In the genomic region with DNA sequence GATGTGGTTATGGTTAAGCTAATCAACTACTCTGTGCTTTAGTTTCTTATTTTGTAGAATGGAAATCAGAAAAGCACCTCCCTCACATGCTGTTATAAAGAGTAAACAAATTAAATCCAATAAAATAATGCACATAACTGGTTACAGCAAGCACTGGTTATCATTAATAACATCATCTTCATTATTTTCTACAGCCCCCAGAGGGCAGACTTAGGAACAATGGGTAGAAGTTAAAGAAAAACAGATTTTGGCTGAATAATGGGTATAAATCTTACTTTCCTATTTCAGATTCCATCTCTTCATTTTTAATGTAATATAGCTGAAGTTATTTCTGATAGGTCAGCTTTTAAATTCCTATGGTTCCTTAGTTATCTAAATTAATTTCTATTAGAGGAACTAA, we compare ENCODE assay signal across 1 cellular context.
A peak's percentile ranks its signal among the peaks of the same experiment; 100 is the strongest.
TF ChIP-seq lines count a peak whose summit lies in the region.

No MANE protein-coding gene starts in this region.

TF ChIP-seq in IMR-90, 13 proteins besides CTCF, POLR2A, EP300 and RAD21:
- TF ChIP-seq SMC3 (IDR thresholded peaks at IDR 0.05; ENCODE audit: low read depth, low read length) (peak; percentile 19; the same call in 1 of the 2 replicates), RCOR1 (IDR thresholded peaks at IDR 0.05; ENCODE audit: insufficient replicate concordance, low read length) (no peak)
